Comparison of ENCODE assay signal across 10 cellular contexts in the genomic region with DNA sequence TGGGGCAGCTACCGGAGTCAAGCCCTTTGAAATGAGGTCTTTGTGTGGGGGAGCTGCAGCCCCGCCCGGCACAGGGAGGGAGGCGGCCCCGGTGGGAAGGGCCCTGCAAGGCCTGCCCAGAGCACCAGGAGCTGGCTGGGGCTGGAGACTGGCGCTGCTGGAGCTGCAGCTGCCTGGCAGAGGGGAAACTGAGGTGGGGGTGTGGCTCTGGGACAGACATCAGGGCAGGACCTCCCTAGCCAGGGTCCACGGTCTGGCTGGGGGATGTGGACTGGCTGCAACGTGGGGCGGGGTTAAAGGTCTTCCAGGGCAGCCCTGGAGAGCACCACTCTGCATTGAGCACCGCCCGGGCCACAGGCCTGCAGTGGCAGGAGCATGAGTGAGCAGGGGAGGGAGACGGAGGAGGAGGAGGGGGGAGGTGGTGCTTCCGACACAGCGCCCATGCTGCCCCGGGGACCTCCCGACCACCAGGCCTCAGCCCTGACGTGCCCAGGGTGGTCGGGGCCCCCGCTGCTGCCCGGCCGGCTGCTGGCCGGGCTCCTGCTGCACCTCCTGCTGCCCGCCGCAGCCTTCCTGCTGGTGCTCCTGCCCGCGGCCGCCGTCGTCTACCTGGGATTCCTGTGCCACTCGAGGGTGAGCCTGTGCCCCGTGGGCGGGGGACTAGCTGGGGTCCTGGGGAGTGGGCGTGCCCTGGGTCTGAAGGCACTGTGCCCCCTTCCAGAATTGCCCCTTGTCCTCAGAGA. TPM values are rescaled to one million over a fixed set of nuclear protein-coding genes. Genes with fewer than 3 reads are reported as not detected.
DNase-seq lines count a peak whose midpoint lies in the region; ATAC-seq and TF ChIP-seq lines count a peak whose summit lies in the region.
"Had no signal": no experiment of that assay in that cellular context is flagged by ENCODE, and none has a peak within 500 bp of the region (broad histone marks: within the 10 kb centered on the region; RNA-seq: fewer than 3 reads in every experiment).

No MANE protein-coding gene starts in this region.

- H3K9ac ChIP-seq in IMR-90 (ENCODE audit: low read depth, low read length) (no peak overlapping the region), trophoblast cell (ENCODE audit: low read length) (no peak overlapping the region)

- in situ Hi-C loops in IMR-90 (cut with MboI; ENCODE audit: low sequenced_read_pairs): no loop called here

- no peaks in the 10 kb centered on the region for H4K20me1 ChIP-seq in IMR-90 (ENCODE audit: insufficient read depth, low read length)

- H3K4me1 Mint-ChIP-seq in glutamatergic neuron (ENCODE audit: low read depth, unreplicated experiment): peaks cover 14% of the 10 kb centered on the region
- H3K4me1 Mint-ChIP-seq in endothelial cell (ENCODE audit: unreplicated experiment): peaks cover 24% of the 10 kb centered on the region
- H3K4me1 Mint-ChIP-seq in CD4-positive, alpha-beta memory T cell: peaks cover 0 to 5% (median 2%) of the 10 kb centered on the region in 4 donors

- POLR2A ChIA-PET in IMR-90 (lab: Charles Lee; ENCODE audit: unreplicated experiment): no interaction called here
- POLR2A ChIA-PET in CD4-positive, alpha-beta memory T cell (lab: Charles Lee; ENCODE audit: partially characterized antibody): no interaction called here

- H3K27me3 Mint-ChIP-seq in glutamatergic neuron (ENCODE audit: unreplicated experiment) (peaks cover 10% of the 10 kb centered on the region), endothelial cell (ENCODE audit: unreplicated experiment) (peaks cover 18% of the 10 kb centered on the region)
- H3K27me3 Mint-ChIP-seq in CD4-positive, alpha-beta memory T cell: peaks cover 21 to 24% of the 10 kb centered on the region in 2 donors

- H3K23ac ChIP-seq in IMR-90 (ENCODE audit: low read depth, low read length) (no peak overlapping the region), trophoblast cell (ENCODE audit: low read length) (no peak overlapping the region)

- no peak overlapping the region for H2BK15ac ChIP-seq in IMR-90 (ENCODE audit: low read depth, low read length)

- BruUV-seq in IMR-90 (replicated peaks; lab: Mats Ljungman, UMichigan): no TSS peak

- DNase-seq in GM10266 (ENCODE audit: extremely low spot score) (peak; percentile 32), IMR-90 (no peak), glutamatergic neuron (peak; percentile 49), trophoblast cell (no peak), endothelial cell (ENCODE audit: low spot score) (no peak)
- DNase-seq in CD4-positive, alpha-beta memory T cell: no peak
- DNase-seq: activated effector memory CD4-positive, alpha-beta T cell treated with anti-CD3 and anti-CD28 coated beads, Interleukin-2, amount 50 U/mL, for 16 hours; naive thymus-derived CD4-positive, alpha-beta T cell had no signal

- no peak overlapping the region for H4K5ac ChIP-seq in IMR-90 (ENCODE audit: low read depth, low read length)

- peak overlapping the region; percentile 64 for H2BK12ac ChIP-seq in trophoblast cell (ENCODE audit: low read length)

- H2AK5ac ChIP-seq in IMR-90 (ENCODE audit: low read depth, low read length) (no peak overlapping the region), trophoblast cell (ENCODE audit: low read length) (peak overlapping the region; percentile 96)

- H3K9me3 ChIP-seq in IMR-90 (ENCODE audit: control insufficient read depth, insufficient read depth, low read length) (no peaks in the 10 kb centered on the region), trophoblast cell (ENCODE audit: insufficient read depth, low read depth, low read length) (no peaks in the 10 kb centered on the region)
- H3K9me3 ChIP-seq in CD4-positive, alpha-beta memory T cell (ENCODE audit: control insufficient read depth in 1 of 2, low read length in 2 of 2): no peaks in the 10 kb centered on the region

- H3K36me3 Mint-ChIP-seq in glutamatergic neuron (ENCODE audit: unreplicated experiment): no peaks in the 10 kb centered on the region
- peaks cover 9% of the 10 kb centered on the region for H3K36me3 Mint-ChIP-seq in endothelial cell (ENCODE audit: low read depth, unreplicated experiment)
- no peaks in the 10 kb centered on the region for H3K36me3 Mint-ChIP-seq in CD4-positive, alpha-beta memory T cell
- H3K36me3 Mint-ChIP-seq: naive thymus-derived CD4-positive, alpha-beta T cell had no signal

- CTCF ChIA-PET in IMR-90 (lab: Yijun Ruan, JAX): interaction anchor here (1.3 kb wide), 1 partner anchor 15 kb away, joined by 4 read pairs; no protein-coding TSS in a partner anchor
- CTCF ChIA-PET in CD4-positive, alpha-beta memory T cell (lab: Charles Lee; ENCODE audit: partially characterized antibody): no interaction called here

- H3K4ac ChIP-seq in IMR-90 (ENCODE audit: low read depth, low read length) (no peak overlapping the region), trophoblast cell (ENCODE audit: low read depth, low read length) (no peak overlapping the region)

- no peak overlapping the region for H2AFZ ChIP-seq in IMR-90 (replicated peaks; ENCODE audit: low read length, poor library complexity)
- H2AFZ ChIP-seq in trophoblast cell (ENCODE audit: insufficient read depth, low read length, poor library complexity): no peak overlapping the region

- H3K18ac ChIP-seq in IMR-90 (ENCODE audit: low read depth, low read length) (no peak overlapping the region), trophoblast cell (ENCODE audit: low read length) (peak overlapping the region; percentile 17)

- H3K36me3 ChIP-seq in IMR-90 (ENCODE audit: control insufficient read depth, insufficient read depth, low read length) (no peaks in the 10 kb centered on the region), trophoblast cell (ENCODE audit: control insufficient read depth in 1 of 2, insufficient read depth in 2 of 2, low read length in 2 of 2) (no peaks in the 10 kb centered on the region)
- H3K36me3 ChIP-seq in CD4-positive, alpha-beta memory T cell (ENCODE audit: insufficient read depth, low read length): no peaks in the 10 kb centered on the region

- TF ChIP-seq POLR2A in IMR-90 (IDR thresholded peaks at IDR 0.05; ENCODE audit: low read depth, low read length): no peak

- H3K4me1 ChIP-seq in IMR-90 (ENCODE audit: control insufficient read depth, insufficient read depth, low read length) (peaks cover 12% of the 10 kb centered on the region), trophoblast cell (ENCODE audit: control insufficient read depth in 1 of 2, insufficient read depth in 2 of 2, low read length in 2 of 2) (peaks cover 43 to 47% of the 10 kb centered on the region in 2 experiments)
- H3K4me1 ChIP-seq in CD4-positive, alpha-beta memory T cell (ENCODE audit: insufficient read depth, low read length): no peaks in the 10 kb centered on the region

- H2BK20ac ChIP-seq in IMR-90 (ENCODE audit: low read depth, low read length): no peak overlapping the region

- peaks cover 9% of the 10 kb centered on the region for H3K79me2 ChIP-seq in trophoblast cell (ENCODE audit: control insufficient read depth, insufficient read depth, low read length, poor library complexity)

- dilution Hi-C loops in IMR-90 (cut with HindIII; ENCODE audit: low sequenced_read_pairs, unreplicated experiment): no loop called here

- 68% methylated on average over 10 of the region's 33 CpGs; no CpG with 5 or more reads in 1 of the 2 experiments for WGBS in IMR-90 (ENCODE audit: extremely low coverage in 2 of 2, insufficient read length in 1 of 2), 2 experiments
- no CpG with 5 or more reads among the region's 33 CpGs for WGBS in trophoblast cell (ENCODE audit: extremely low coverage, insufficient coverage, insufficient read length)

- intact Hi-C loops in IMR-90 (cut with micrococcal nuclease): no loop called here
- intact Hi-C loops in CD4-positive, alpha-beta memory T cell (cut with micrococcal nuclease): no loop called here

- H3K4me3 ChIP-seq in IMR-90 (ENCODE audit: insufficient read depth, low read depth, low read length) (no peak overlapping the region), trophoblast cell (ENCODE audit: low read depth, low read length) (no peak overlapping the region)
- no peak overlapping the region for H3K4me3 ChIP-seq in CD4-positive, alpha-beta memory T cell (ENCODE audit: low read length in 2 of 2)

- no peaks in the 10 kb centered on the region for H3K9me1 ChIP-seq in IMR-90 (ENCODE audit: insufficient read depth, low read length)

- peak overlapping the region; percentile 30 for H3K4me3 Mint-ChIP-seq in glutamatergic neuron (ENCODE audit: unreplicated experiment)
- H3K4me3 Mint-ChIP-seq in endothelial cell (ENCODE audit: unreplicated experiment): no peak overlapping the region
- H3K4me3 Mint-ChIP-seq in CD4-positive, alpha-beta memory T cell: no peak overlapping the region

- no peak for TF ChIP-seq CTCF in GM10266 (IDR thresholded peaks at IDR 0.05; ENCODE audit: control insufficient read depth, insufficient read depth, low read depth, missing control alignments)
- TF ChIP-seq CTCF in IMR-90 (conservative IDR thresholded peaks at IDR 0.05; ENCODE audit: low read depth, low read length): no peak
- no peak for TF ChIP-seq CTCF in glutamatergic neuron (IDR thresholded peaks at IDR 0.05; ENCODE audit: partially characterized antibody, unreplicated experiment)
- no peak for TF ChIP-seq CTCF in endothelial cell (IDR thresholded peaks at IDR 0.05; ENCODE audit: unreplicated experiment)

- H3K27ac ChIP-seq in IMR-90 (ENCODE audit: insufficient read depth, low read length) (no peak overlapping the region), trophoblast cell (ENCODE audit: low read depth, low read length) (no peak overlapping the region)
- no peak overlapping the region for H3K27ac ChIP-seq in CD4-positive, alpha-beta memory T cell (ENCODE audit: low read depth, low read length)

- ATAC-seq in IMR-90 (ENCODE audit: low read depth) (no peak), GM18517 (IDR thresholded peaks at IDR 0.05; ENCODE audit: unreplicated experiment) (no peak)
- ATAC-seq: activated CD4-positive, CD25-positive, alpha-beta regulatory T cell treated with anti-CD3 and anti-CD28 coated beads, Interleukin-2, amount 50 U/mL, for 24 hours had no signal

- H3K27me3 ChIP-seq in IMR-90 (ENCODE audit: control insufficient read depth, insufficient read depth, low read length) (no peaks in the 10 kb centered on the region), trophoblast cell (ENCODE audit: insufficient read depth, low read length) (no peaks in the 10 kb centered on the region)
- no peaks in the 10 kb centered on the region for H3K27me3 ChIP-seq in CD4-positive, alpha-beta memory T cell (ENCODE audit: insufficient read depth, low read length)

- H3K9me3 Mint-ChIP-seq in glutamatergic neuron (ENCODE audit: unreplicated experiment): peaks cover 19% of the 10 kb centered on the region
- H3K9me3 Mint-ChIP-seq in endothelial cell (ENCODE audit: unreplicated experiment): no peaks in the 10 kb centered on the region
- no peaks in the 10 kb centered on the region for H3K9me3 Mint-ChIP-seq in CD4-positive, alpha-beta memory T cell

- H2AK9ac ChIP-seq in IMR-90 (replicated peaks; ENCODE audit: low read depth, low read length, poor library complexity): peak overlapping the region; percentile 3

- H4K91ac ChIP-seq in IMR-90 (ENCODE audit: insufficient read depth, low read depth, low read length) (no peak overlapping the region), trophoblast cell (ENCODE audit: low read depth, low read length) (peak overlapping the region; percentile 63)

- H3K27ac Mint-ChIP-seq in glutamatergic neuron (ENCODE audit: unreplicated experiment) (peak overlapping the region; percentile 28), endothelial cell (ENCODE audit: unreplicated experiment) (no peak overlapping the region)
- no peak overlapping the region for H3K27ac Mint-ChIP-seq in CD4-positive, alpha-beta memory T cell

- H4K12ac ChIP-seq in trophoblast cell (ENCODE audit: low read depth, low read length): peak overlapping the region; percentile 37

- H3K79me1 ChIP-seq in IMR-90 (ENCODE audit: low read depth in 1 of 2, low read length in 2 of 2): no peaks in the 10 kb centered on the region
- H3K79me1 ChIP-seq in trophoblast cell (ENCODE audit: low read length): peaks cover 40% of the 10 kb centered on the region

- no peak overlapping the region for H3K56ac ChIP-seq in IMR-90 (ENCODE audit: extremely low read depth, insufficient read depth, low read length)

- H4K8ac ChIP-seq in IMR-90 (ENCODE audit: low read depth in 2 of 2, low read length in 2 of 2) (no peak overlapping the region), trophoblast cell (ENCODE audit: low read depth, low read length) (peak overlapping the region; percentile 26)

- no peak for TF ChIP-seq RAD21 in IMR-90 (IDR thresholded peaks at IDR 0.05; ENCODE audit: low read length)

- no peak overlapping the region for H2BK120ac ChIP-seq in IMR-90 (ENCODE audit: low read depth, low read length)
- H2BK120ac ChIP-seq in trophoblast cell (ENCODE audit: insufficient read depth, low read length, poor library complexity): no peak overlapping the region

- H2BK5ac ChIP-seq in IMR-90 (ENCODE audit: low read depth, low read length, poor library complexity, severe bottlenecking) (no peak overlapping the region), trophoblast cell (ENCODE audit: low read depth, low read length, poor library complexity) (no peak overlapping the region)

- no peak overlapping the region for H3K14ac ChIP-seq in IMR-90 (replicated peaks; ENCODE audit: low read depth, low read length)
- peak overlapping the region; percentile 20 for H3K14ac ChIP-seq in trophoblast cell (ENCODE audit: low read length)

- H3K4me2 ChIP-seq in IMR-90 (ENCODE audit: low read depth, low read length): no peak overlapping the region
- no peak overlapping the region for H3K4me2 ChIP-seq in trophoblast cell (ENCODE audit: low read length)

RNA-seq across cellular contexts. Expression of gene ANKRD65, which starts 4.8 kb away (rescaled TPM):
- total RNA-seq in IMR-90 (2012; rRNA removed) (under 0.01 TPM in 1 of 2 replicates, not detected in the other), glutamatergic neuron (ENCODE audit: unreplicated experiment) (38.4 TPM), endothelial cell (ENCODE audit: unreplicated experiment) (0.31 TPM)
- polyA plus RNA-seq in IMR-90 (2012; rRNA removed): 0.09 and 0.11 TPM in 2 replicates
- 0.03 and 0.10 TPM in 2 replicates for polyA plus RNA-seq in IMR-90 (2012; cell fraction: cytosol; rRNA removed)
- 0.17 and 0.24 TPM in 2 replicates for polyA plus RNA-seq in IMR-90 (2012; cell fraction: nucleus; rRNA removed; ENCODE audit: low replicate concordance)
- polyA plus RNA-seq in trophoblast cell (2013): 3.1 and 3.5 TPM in 2 replicates
- total RNA-seq in CD4-positive, alpha-beta memory T cell: not detected
- polyA plus RNA-seq in CD4-positive, alpha-beta memory T cell: not detected
- total RNA-seq: naive thymus-derived CD4-positive, alpha-beta T cell had no signal
- polyA plus RNA-seq: naive thymus-derived CD4-positive, alpha-beta T cell had no signal

RNA-seq across cellular contexts. Expression of gene VWA1, which starts 9.6 kb away (rescaled TPM):
- total RNA-seq in IMR-90 (2012; rRNA removed) (0.83 and 1.1 TPM in 2 replicates), glutamatergic neuron (ENCODE audit: unreplicated experiment) (56.9 TPM), endothelial cell (ENCODE audit: unreplicated experiment) (34.2 TPM)
- polyA plus RNA-seq in IMR-90 (2012; rRNA removed): 6.1 and 9.2 TPM in 2 replicates
- 6.9 and 16.6 TPM in 2 replicates for polyA plus RNA-seq in IMR-90 (2012; cell fraction: cytosol; rRNA removed)
- 5.7 and 10.7 TPM in 2 replicates for polyA plus RNA-seq in IMR-90 (2012; cell fraction: nucleus; rRNA removed; ENCODE audit: low replicate concordance)
- polyA plus RNA-seq in trophoblast cell (2013): 66.1 and 71.8 TPM in 2 replicates
- total RNA-seq in CD4-positive, alpha-beta memory T cell: not detected
- not detected for polyA plus RNA-seq in CD4-positive, alpha-beta memory T cell
- polyA plus RNA-seq: naive thymus-derived CD4-positive, alpha-beta T cell had no signal

RNA-seq across cellular contexts. Expression of gene MRPL20, which starts 18.8 kb away (rescaled TPM):
- total RNA-seq in IMR-90 (2012; rRNA removed) (141 and 149 TPM in 2 replicates), glutamatergic neuron (ENCODE audit: unreplicated experiment) (98.6 TPM), endothelial cell (ENCODE audit: unreplicated experiment) (95.0 TPM)
- 157 and 172 TPM in 2 replicates for polyA plus RNA-seq in IMR-90 (2012; rRNA removed)
- 121 and 215 TPM in 2 replicates for polyA plus RNA-seq in IMR-90 (2012; cell fraction: cytosol; rRNA removed)
- 86.1 and 87.0 TPM in 2 replicates for polyA plus RNA-seq in IMR-90 (2012; cell fraction: nucleus; rRNA removed; ENCODE audit: low replicate concordance)
- 147 and 153 TPM in 2 replicates for polyA plus RNA-seq in trophoblast cell (2013)
- 100 to 1,000 TPM; 119 to 123 TPM for total RNA-seq in CD4-positive, alpha-beta memory T cell
- 100 to 1,000 TPM; 171 to 202 TPM for polyA plus RNA-seq in CD4-positive, alpha-beta memory T cell

RNA-seq across cellular contexts. Expression of gene ATAD3C, which starts 23.6 kb away (rescaled TPM):
- not detected in 2 replicates for total RNA-seq in IMR-90 (2012; rRNA removed)
- not detected in 2 replicates for polyA plus RNA-seq in IMR-90 (2012; rRNA removed)
- not detected in 2 replicates for polyA plus RNA-seq in IMR-90 (2012; cell fraction: cytosol; rRNA removed)
- 0.16 and 0.21 TPM in 2 replicates for polyA plus RNA-seq in IMR-90 (2012; cell fraction: nucleus; rRNA removed; ENCODE audit: low replicate concordance)
- total RNA-seq in glutamatergic neuron (ENCODE audit: unreplicated experiment): 10.2 TPM
- 5.2 and 6.0 TPM in 2 replicates for polyA plus RNA-seq in trophoblast cell (2013)
- total RNA-seq in endothelial cell (ENCODE audit: unreplicated experiment): 2.9 TPM
- 1 to 10 TPM; 1.5 to 1.6 TPM for total RNA-seq in CD4-positive, alpha-beta memory T cell
- polyA plus RNA-seq in CD4-positive, alpha-beta memory T cell: 1 to 10 TPM; 1.8 to 2.1 TPM

RNA-seq across cellular contexts. Expression of gene CCNL2, which starts 26.8 kb away (rescaled TPM):
- total RNA-seq in IMR-90 (2012; rRNA removed): 53.9 and 61.1 TPM in 2 replicates
- 209 and 239 TPM in 2 replicates for polyA plus RNA-seq in IMR-90 (2012; rRNA removed)
- polyA plus RNA-seq in IMR-90 (2012; cell fraction: cytosol; rRNA removed): 37.1 and 43.3 TPM in 2 replicates
- 2,162 and 3,411 TPM in 2 replicates for polyA plus RNA-seq in IMR-90 (2012; cell fraction: nucleus; rRNA removed; ENCODE audit: low replicate concordance)
- 394 TPM for total RNA-seq in glutamatergic neuron (ENCODE audit: unreplicated experiment)
- 113 and 119 TPM in 2 replicates for polyA plus RNA-seq in trophoblast cell (2013)
- 266 TPM for total RNA-seq in endothelial cell (ENCODE audit: unreplicated experiment)
- 100 to 1,000 TPM; 388 to 394 TPM for total RNA-seq in CD4-positive, alpha-beta memory T cell
- 10 to 100 TPM; 18.3 to 36.6 TPM for polyA plus RNA-seq in CD4-positive, alpha-beta memory T cell

Comparison
In these comparisons a context has a peak if more than half of its experiments do, and no peak if none do; other contexts are left out.
1. DNase-seq: peak in GM10266 (single experiment) and glutamatergic neuron (single experiment); none in IMR-90 (single experiment), trophoblast cell (0 of 2), endothelial cell (single experiment) and CD4-positive, alpha-beta memory T cell (0 of 5).
2. RNA of gene ANKRD65, which starts 4.8 kb away (total RNA-seq): 38.4 TPM in glutamatergic neuron (single experiment); 0.31 TPM in endothelial cell (single experiment), under 0.01 TPM in IMR-90 and not detected in CD4-positive, alpha-beta memory T cell; every median in the first group is over 10 times any median in the second.
3. RNA of gene VWA1, which starts 9.6 kb away (total RNA-seq): 56.9 TPM in glutamatergic neuron (single experiment) and 34.2 TPM in endothelial cell (single experiment); 0.83 to 1.1 TPM in IMR-90 and not detected in CD4-positive, alpha-beta memory T cell; every median in the first group is over 10 times any median in the second.